In the genomic region with DNA sequence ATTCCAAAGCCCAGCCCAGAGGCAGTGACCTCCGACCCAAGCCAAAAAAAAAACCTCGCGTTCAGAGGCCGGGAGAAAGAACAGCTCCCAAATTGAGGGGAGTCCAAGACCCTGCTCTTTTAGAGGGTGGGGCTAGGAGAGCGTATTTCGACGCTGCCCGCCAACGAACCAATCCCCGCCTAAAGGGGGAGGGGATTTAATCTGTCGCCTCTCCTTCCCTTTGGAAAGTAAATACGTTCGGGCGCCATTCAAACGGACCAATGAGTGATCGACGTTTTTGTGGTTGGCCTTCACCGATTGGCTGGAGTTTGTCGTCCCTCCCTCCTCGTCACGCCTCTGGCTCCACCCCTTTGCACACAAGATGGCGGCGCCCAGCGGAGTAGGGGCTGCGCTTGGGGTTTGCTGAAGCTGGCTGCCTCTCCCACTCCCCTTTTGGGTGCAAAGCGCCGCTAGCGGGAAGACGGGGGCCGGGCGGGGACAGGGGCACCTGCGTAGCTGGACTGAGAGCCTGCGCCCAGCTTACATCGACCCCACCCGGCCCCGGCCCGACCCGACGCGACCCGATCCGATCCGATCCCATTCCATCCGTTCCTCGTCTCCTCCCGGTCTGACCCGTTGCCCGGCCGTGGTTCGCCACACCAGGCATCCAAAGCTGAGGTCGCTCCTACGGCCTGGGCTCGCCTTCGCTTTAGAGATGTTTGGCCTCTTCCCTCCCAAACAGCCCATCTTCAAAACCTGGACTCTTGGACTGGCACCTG, we compare ENCODE assay signal across 8 cellular contexts. TPM values are rescaled to one million over a fixed set of nuclear protein-coding genes. Genes with fewer than 3 reads are reported as not detected.
A peak's percentile ranks its signal among the peaks of the same experiment; 100 is the strongest.
DNase-seq lines count a peak whose midpoint lies in the region; ATAC-seq and TF ChIP-seq lines count a peak whose summit lies in the region.

RNF26 (plus strand) TSS at position 355 of the 758 bp plus-strand sequence. CDS start 596 bp downstream, outside the sequence.

- peaks cover 26 to 60% (median 55%) of the 10 kb centered on the region in 3 donors for H3K4me1 Mint-ChIP-seq in naive B cell
- peaks cover 42% of the 10 kb centered on the region for H3K4me1 Mint-ChIP-seq in stimulated activated memory B cell treated with anti-CD40 and anti-IgM and Interleukin-4, amounts not matched to agents 10 μg/mL and 1 μg/mL and 100 μg/mL, for 72 hours

- H3K27me3 ChIP-seq in DND-41 (ENCODE audit: insufficient read depth, low read length, poor library complexity) = peaks cover 4% of the 10 kb centered on the region
- no peaks in the 10 kb centered on the region; the same call in 1 of the 2 replicates for H3K27me3 ChIP-seq in GM23248 (replicated peaks; ENCODE audit: insufficient read depth)

- H3K4me2 ChIP-seq in DND-41 (ENCODE audit: insufficient read depth, low read length) (peak within 1 kb of the TSS; percentile 96), GM23248 (ENCODE audit: unreplicated experiment) (peak within 1 kb of the TSS; percentile 98)

- H3K4me1 ChIP-seq in DND-41 (ENCODE audit: insufficient read depth, low read length) (peaks cover 41% of the 10 kb centered on the region), GM23248 (ENCODE audit: insufficient read depth) (peaks cover 29% of the 10 kb centered on the region; the same call in 1 of the 2 replicates)

- H3K27me3 Mint-ChIP-seq in naive B cell = peaks cover 8 to 15% (median 13%) of the 10 kb centered on the region in 3 donors
- H3K27me3 Mint-ChIP-seq in stimulated activated memory B cell treated with anti-CD40 and anti-IgM and Interleukin-4, amounts not matched to agents 10 μg/mL and 1 μg/mL and 100 μg/mL, for 72 hours = peaks cover 21% of the 10 kb centered on the region

- H3K79me2 ChIP-seq in DND-41 (ENCODE audit: insufficient read depth, low read length) = peaks cover 32% of the 10 kb centered on the region
- H3K79me2 ChIP-seq in GM23248 (ENCODE audit: insufficient read depth) = peaks cover 28% of the 10 kb centered on the region

- H4K20me1 ChIP-seq in DND-41 (ENCODE audit: insufficient read depth, low read length) = peaks cover 9% of the 10 kb centered on the region; the same call in 1 of the 2 replicates
- H4K20me1 ChIP-seq in GM23248 (ENCODE audit: insufficient read depth) = no peaks in the 10 kb centered on the region

- peak; percentile 97 for DNase-seq in DND-41
- peak; percentile 99 for DNase-seq in GM23248
- peak; percentile 98 to 99 for DNase-seq in Kasumi-1 (lab: John Stamatoyannopoulos, UW)
- peak; percentile 99 for DNase-seq in RPMI7951 (ENCODE audit: low read depth)
- DNase-seq in activated T-helper 1 cell treated with anti-CD3 and anti-CD28 coated beads, Interleukin-2, amount 50 U/mL, for 16 hours (ENCODE audit: low read depth in 1 of 2, low spot score in 1 of 2) = peak; percentile 84 to 87
- peak; percentile 96 for DNase-seq in fibroblast of gingiva (ENCODE audit: low read depth)
- peak; percentile 93 for DNase-seq in naive B cell

- peaks cover 9% of the 10 kb centered on the region; the same call in 1 of the 2 replicates for H3F3A ChIP-seq in GM23248 (ENCODE audit: insufficient read depth)

- peak within 1 kb of the TSS; percentile 81 for H3K9ac ChIP-seq in DND-41 (ENCODE audit: low read depth, low read length)
- H3K9ac ChIP-seq in GM23248 = peak within 1 kb of the TSS; percentile 95

- H3K36me3 ChIP-seq in DND-41 (ENCODE audit: insufficient read depth, low read length) = peaks cover 29% of the 10 kb centered on the region
- no peaks in the 10 kb centered on the region for H3K36me3 ChIP-seq in GM23248 (ENCODE audit: low read depth)

- in situ Hi-C loops in GM23248 (cut with MboI) = no loop called here

- peak within 1 kb of the TSS; percentile 76 for H2AFZ ChIP-seq in DND-41 (ENCODE audit: low read depth, low read length)
- H2AFZ ChIP-seq in GM23248 = peak within 1 kb of the TSS; percentile 81

- ATAC-seq in DND-41 (ENCODE audit: insufficient read depth, low read depth) (peak; percentile 90), naive B cell (ENCODE audit: low read depth in 2 of 2) (peak; percentile 96 to 97)
- ATAC-seq in stimulated activated memory B cell treated with anti-CD40 and anti-IgM and Interleukin-4, amounts not matched to agents 10 μg/mL and 1 μg/mL and 100 μg/mL, for 72 hours = peak; percentile 96

- peak within 1 kb of the TSS; percentile 39 to 80 for H3K4me3 ChIP-seq in DND-41 (ENCODE audit: low read depth in 1 of 2, low read length in 2 of 2)
- H3K4me3 ChIP-seq in GM23248 = peak within 1 kb of the TSS; percentile 92

- H3K9me3 Mint-ChIP-seq in naive B cell = no peaks in the 10 kb centered on the region
- H3K9me3 Mint-ChIP-seq in stimulated activated memory B cell treated with anti-CD40 and anti-IgM and Interleukin-4, amounts not matched to agents 10 μg/mL and 1 μg/mL and 100 μg/mL, for 72 hours = no peaks in the 10 kb centered on the region

- H3K4me3 Mint-ChIP-seq in naive B cell = peak within 1 kb of the TSS; percentile 93 to 100 (median 97)
- H3K4me3 Mint-ChIP-seq in stimulated activated memory B cell treated with anti-CD40 and anti-IgM and Interleukin-4, amounts not matched to agents 10 μg/mL and 1 μg/mL and 100 μg/mL, for 72 hours = peak within 1 kb of the TSS; percentile 99

- WGBS in GM23248 (ENCODE audit: low coverage in 1 of 2, low lambda C conversion rate in 2 of 2, missing lambda C conversion rate in 2 of 2), 2 experiments = 1 to 2% methylated on average over 34 to 53 of the region's 54 CpGs

- peak within 1 kb of the TSS; percentile 80 for H3K27ac ChIP-seq in DND-41 (ENCODE audit: low read length)
- peak within 1 kb of the TSS; percentile 59 for H3K27ac ChIP-seq in GM23248

- peaks cover 0 to 14% of the 10 kb centered on the region in 2 donors for H3K36me3 Mint-ChIP-seq in naive B cell
- peaks cover 14% of the 10 kb centered on the region for H3K36me3 Mint-ChIP-seq in stimulated activated memory B cell treated with anti-CD40 and anti-IgM and Interleukin-4, amounts not matched to agents 10 μg/mL and 1 μg/mL and 100 μg/mL, for 72 hours

- H3K27ac Mint-ChIP-seq in naive B cell = peak within 1 kb of the TSS; percentile 94 to 99 (median 97)
- H3K27ac Mint-ChIP-seq in stimulated activated memory B cell treated with anti-CD40 and anti-IgM and Interleukin-4, amounts not matched to agents 10 μg/mL and 1 μg/mL and 100 μg/mL, for 72 hours = peak within 1 kb of the TSS; percentile 92

- H3K9me3 ChIP-seq in DND-41 (ENCODE audit: insufficient read depth, low read length, severe bottlenecking) (no peaks in the 10 kb centered on the region), GM23248 (ENCODE audit: low read depth) (no peaks in the 10 kb centered on the region)

- TF ChIP-seq CTCF in DND-41 (IDR thresholded peaks at IDR 0.05; ENCODE audit: borderline replicate concordance, extremely low read depth, low read length, poor library complexity, severe bottlenecking) = no peak

- no peaks in the 10 kb centered on the region for H3K9me2 ChIP-seq in GM23248 (ENCODE audit: insufficient read depth)

RNA-seq across cellular contexts. Expression of gene RNF26, which starts in this region (rescaled TPM):
- 6.4 and 8.0 TPM in 2 replicates for total RNA-seq in GM23248 (2014; rRNA removed; shearing (Covaris generic))
- 49.5 and 53.1 TPM in 2 replicates for polyA plus RNA-seq in GM23248 (2016; fragmentation: Nextera tagmentation; extraction: Ambion mirVana)
- 9.0 and 9.1 TPM in 2 replicates for total RNA-seq in RPMI7951 (2014; rRNA removed; shearing (Covaris generic))
- 10 to 100 TPM; 48.8 to 98.6 (median 58.0) TPM for polyA plus RNA-seq in naive B cell (ENCODE audit: low read depth in 6 of 6)

Comparison
In these comparisons a context has a peak if more than half of its experiments do, and no peak if none do; other contexts are left out.
1. Peak in every context shown above with its lines: DNase-seq, ATAC-seq, H3K4me3 ChIP-seq and H3K27ac ChIP-seq.